In genomic region chr12:66301944-66302826, GRCh38 we compare ENCODE assay signal across 8 cellular contexts. TPM values are rescaled to one million over a fixed set of nuclear protein-coding genes. Genes with fewer than 3 reads are reported as not detected.
DNase-seq lines count a peak whose midpoint lies in the region; ATAC-seq and TF ChIP-seq lines count a peak whose summit lies in the region.

HELB (plus strand) TSS chr12:66302493; CDS start chr12:66302604, 111 bp downstream.

- H3K27ac Mint-ChIP-seq in CD14-positive monocyte = peak within 1 kb of the TSS; percentile 96 to 99 (median 99)
- peak within 1 kb of the TSS; percentile 98 for H3K27ac Mint-ChIP-seq in activated CD4-positive, alpha-beta T cell treated with anti-CD3 and anti-CD28 coated beads, Interleukin-2, amount 10 ng/mL, durations not matched to agents 7 days and 5 days

- H3K4me1 Mint-ChIP-seq in CD14-positive monocyte = peaks cover 34% of the 10 kb centered on the region
- peaks cover 54% of the 10 kb centered on the region for H3K4me1 Mint-ChIP-seq in activated CD4-positive, alpha-beta T cell treated with anti-CD3 and anti-CD28 coated beads, Interleukin-2, amount 10 ng/mL, durations not matched to agents 7 days and 5 days

- DNase-seq in CD14-positive monocyte (ENCODE audit: low spot score) (peak; percentile 96), NCI-H748 (lab: John Stamatoyannopoulos, UW; ENCODE audit: unreplicated experiment) (peak; percentile 99), dedifferentiated amniotic fluid mesenchymal stem cell (ENCODE audit: extremely low spot score) (peak; percentile 94), left kidney (ENCODE audit: low read depth, low spot score) (peak; percentile 98)
- DNase-seq in activated CD4-positive, alpha-beta T cell treated with anti-CD3 and anti-CD28 coated beads, Interleukin-2, amount 10 ng/mL, durations not matched to agents 7 days and 5 days = peak; percentile 99
- DNase-seq in stimulated activated CD4-positive, alpha-beta T cell treated with anti-CD3 and anti-CD28 coated beads, Interleukin-1b, Interleukin-23, amount 100 ng/mL, for 48 hours = peak; percentile 97

- H3K27me3 Mint-ChIP-seq in CD14-positive monocyte (ENCODE audit: low read depth in 3 of 3) = peaks cover 0 to 2% (median under 1%) of the 10 kb centered on the region in 3 donors
- H3K27me3 Mint-ChIP-seq in activated CD4-positive, alpha-beta T cell treated with anti-CD3 and anti-CD28 coated beads, Interleukin-2, amount 10 ng/mL, durations not matched to agents 7 days and 5 days = peaks cover 2% of the 10 kb centered on the region

- intact Hi-C loops in CD14-positive monocyte (cut with micrococcal nuclease) = loop anchor here in 1 of 2 donors (10.0 kb wide), 1 partner anchor 157 kb away; no protein-coding TSS in a partner anchor

- peak within 1 kb of the TSS; percentile 96 to 99 for H3K4me3 Mint-ChIP-seq in CD14-positive monocyte
- peak within 1 kb of the TSS; percentile 99 for H3K4me3 Mint-ChIP-seq in activated CD4-positive, alpha-beta T cell treated with anti-CD3 and anti-CD28 coated beads, Interleukin-2, amount 10 ng/mL, durations not matched to agents 7 days and 5 days

- CTCF ChIA-PET in activated CD4-positive, alpha-beta T cell treated with anti-CD3 and anti-CD28 coated beads, Interleukin-2, amount 10 ng/mL, durations not matched to agents 7 days and 5 days (lab: Charles Lee) = interaction anchor here (0.7 to 3.7 kb wide), 9 partner anchors 9 to 35 kb away, joined by 3 to 14 read pairs (median 5); no protein-coding TSS in a partner anchor

- TF ChIP-seq CTCF in CD14-positive monocyte (IDR thresholded peaks at IDR 0.05) = no peak

- H3K36me3 Mint-ChIP-seq in CD14-positive monocyte = peaks cover 8 to 12% of the 10 kb centered on the region in 2 donors
- H3K36me3 Mint-ChIP-seq in activated CD4-positive, alpha-beta T cell treated with anti-CD3 and anti-CD28 coated beads, Interleukin-2, amount 10 ng/mL, durations not matched to agents 7 days and 5 days (ENCODE audit: low read depth) = peaks cover 37% of the 10 kb centered on the region

- peaks cover 0 to 2% (median 0%) of the 10 kb centered on the region in 7 donors for H3K9me3 Mint-ChIP-seq in CD14-positive monocyte
- no peaks in the 10 kb centered on the region for H3K9me3 Mint-ChIP-seq in activated CD4-positive, alpha-beta T cell treated with anti-CD3 and anti-CD28 coated beads, Interleukin-2, amount 10 ng/mL, durations not matched to agents 7 days and 5 days

- POLR2A ChIA-PET in activated CD4-positive, alpha-beta T cell treated with anti-CD3 and anti-CD28 coated beads, Interleukin-2, amount 10 ng/mL, durations not matched to agents 7 days and 5 days (lab: Charles Lee) = interaction anchor here (1.3 to 1.8 kb wide), 4 partner anchors 11 to 133 kb away, joined by 3 to 8 read pairs (median 6); no protein-coding TSS in a partner anchor

- ATAC-seq in GM19395 (IDR thresholded peaks at IDR 0.05; ENCODE audit: unreplicated experiment) (peak; percentile 89), HG03558 (IDR thresholded peaks at IDR 0.05; ENCODE audit: extremely low read depth, unreplicated experiment) (peak; percentile 84)

RNA-seq across cellular contexts. Expression of gene HELB, which starts in this region (rescaled TPM):
- 1 to 10 TPM; 1.8 to 3.0 TPM for polyA plus RNA-seq in CD14-positive monocyte
- 10 to 100 TPM; 42.3 to 43.3 TPM for total RNA-seq in activated CD4-positive, alpha-beta T cell treated with anti-CD3 and anti-CD28 coated beads, Interleukin-2, amount 10 ng/mL, durations not matched to agents 7 days and 5 days

Comparison
In these comparisons a context has a peak if more than half of its experiments do, and no peak if none do; other contexts are left out.
1. Peak in every context shown above with its lines: DNase-seq and ATAC-seq.